Comparison of ENCODE assay signal across 23 cellular contexts in the genomic region with DNA sequence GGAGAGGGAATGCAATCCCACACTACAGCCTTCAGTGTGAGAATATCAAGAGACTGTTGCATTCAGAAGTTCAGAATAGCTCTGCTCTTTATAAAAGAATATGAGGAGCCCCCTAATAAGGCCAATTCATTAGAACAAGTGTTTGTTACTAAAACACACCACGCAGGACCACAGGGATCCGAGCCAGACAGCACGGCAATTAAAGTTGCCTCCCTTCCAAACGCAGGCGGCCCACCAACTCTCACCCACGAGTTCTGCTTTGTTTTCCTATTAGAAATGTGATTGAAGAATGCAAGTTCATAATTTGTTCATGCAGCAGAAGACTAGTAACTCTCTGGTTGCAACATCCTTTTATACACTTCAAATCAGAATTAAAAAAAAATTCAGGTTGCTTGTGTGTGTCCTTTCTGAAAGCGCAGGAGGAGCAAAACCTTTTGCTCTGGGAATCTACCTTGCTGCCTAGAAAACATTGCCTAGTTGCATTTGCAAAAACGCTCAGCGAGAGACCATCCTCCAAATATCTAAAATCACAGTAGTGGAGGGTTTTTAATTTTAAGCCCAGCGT.
DNase-seq lines count a peak whose midpoint lies in the region; FAIRE-seq and TF ChIP-seq lines count a peak whose summit lies in the region.
"Had no signal": no experiment of that assay in that cellular context is flagged by ENCODE, and none has a peak within 500 bp of the region (broad histone marks: within the 10 kb centered on the region; RNA-seq: fewer than 3 reads in every experiment).

No MANE protein-coding gene starts in this region.

- peaks cover 90% of the 10 kb centered on the region for H3K4me1 ChIP-seq in KMS-11 (ENCODE audit: low read depth, poor library complexity, severe bottlenecking)
- peaks cover 0 to 14% (median 8%) of the 10 kb centered on the region in 4 experiments; a peak in 5 of 7 replicates for H3K4me1 ChIP-seq in H1 (replicated peaks in 1 of 4; ENCODE audit: control insufficient read depth in 3 of 4, insufficient read depth in 4 of 4, low read length in 3 of 4)
- H3K4me1 ChIP-seq in tibial nerve = peaks cover 3 to 88% (median 31%) of the 10 kb centered on the region in 4 donors
- H3K4me1 ChIP-seq: adrenal gland had no signal

- H2BK20ac ChIP-seq in H1 (ENCODE audit: low read length) = no peak overlapping the region

- H3K4ac ChIP-seq in H1 (replicated peaks; ENCODE audit: insufficient read length, low read depth, low read length) = no peak overlapping the region

- H3K56ac ChIP-seq in H1 (replicated peaks; ENCODE audit: insufficient read length, low read depth, low read length) = no peak overlapping the region

- no peaks in the 10 kb centered on the region for H3K36me3 Mint-ChIP-seq in nephron progenitor cell (ENCODE audit: low read depth)
- H3K36me3 Mint-ChIP-seq: CD4-positive, CD25-positive, alpha-beta regulatory T cell; memory B cell had no signal

- H4K20me1 ChIP-seq in KMS-11 (ENCODE audit: insufficient read depth) (no peaks in the 10 kb centered on the region), H1 (replicated peaks in 1 of 2; ENCODE audit: control insufficient read depth in 1 of 2, insufficient read depth in 2 of 2, low read length in 2 of 2) (no peaks in the 10 kb centered on the region)

- no peak overlapping the region for H3K4me3 ChIP-seq in KMS-11 (IDR thresholded peaks at IDR 0.05; ENCODE audit: insufficient read depth, low read depth, low read length)
- peak overlapping the region in 2 of 4 experiments; percentile 17 to 41; a peak in 2 of 8 replicates for H3K4me3 ChIP-seq in H1 (ENCODE audit: extremely low read depth in 1 of 4, insufficient read depth in 2 of 4, low read depth in 3 of 4, low read length in 4 of 4)
- H3K4me3 ChIP-seq in tibial nerve = no peak overlapping the region
- H3K4me3 ChIP-seq: adrenal gland, GM23248 had no signal

- no peak for TF ChIP-seq EP300 in H1 (IDR thresholded peaks at IDR 0.05; ENCODE audit: borderline replicate concordance in 1 of 2, low read depth in 2 of 2, low read length in 2 of 2)
- peak in 1 of 2 donors; percentile 13 for TF ChIP-seq EP300 in tibial nerve (IDR thresholded peaks at IDR 0.05)

- no peak for FAIRE-seq in H1 (lab: Jason Lieb, UNC)
- FAIRE-seq: frontal cortex had no signal

- peak overlapping the region; percentile 97 for H3K27ac Mint-ChIP-seq in nephron progenitor cell
- H3K27ac Mint-ChIP-seq: activated CD4-positive, alpha-beta T cell treated with anti-CD3 and anti-CD28 coated beads, Interleukin-2, amount 10 ng/mL, durations not matched to agents 7 days and 5 days; CD4-positive, CD25-positive, alpha-beta regulatory T cell; dendritic cell treated with granulocyte-macrophage colony-stimulating factor and Interleukin-4, amounts not matched to agents 40 ng/mL and 50 ng/mL, for 4 days; memory B cell had no signal

- no peak overlapping the region for H3K14ac ChIP-seq in H1 (ENCODE audit: insufficient read length)

- peak overlapping the region; percentile 99 for H3K27ac ChIP-seq in KMS-11
- no peak overlapping the region for H3K27ac ChIP-seq in H1 (ENCODE audit: low read depth, low read length)
- H3K27ac ChIP-seq in tibial nerve = peak overlapping the region; percentile 76 to 97 (median 85)
- H3K27ac ChIP-seq: GM23248 had no signal

- H2AFZ ChIP-seq in KMS-11 (ENCODE audit: low read depth) (peak overlapping the region; percentile 55; the same call in 1 of the 2 replicates), H1 (ENCODE audit: low read length) (peak overlapping the region; percentile 85)
- H2AFZ ChIP-seq: GM23248 had no signal

- no peaks in the 10 kb centered on the region for H3K79me1 ChIP-seq in H1 (ENCODE audit: low read depth, low read length)

- H2BK120ac ChIP-seq in H1 (replicated peaks; ENCODE audit: low read depth, low read length) = no peak overlapping the region

- peak overlapping the region; percentile 9 for H4K5ac ChIP-seq in H1 (ENCODE audit: insufficient read length, low read depth, low read length)

- H4K8ac ChIP-seq in H1 (ENCODE audit: extremely low read depth, insufficient read depth, low read length) = 0 out of 2 replicates have a peak overlapping the region, but pooled peaks have one; percentile 0

- no peak for TF ChIP-seq CTCF in KMS-11 (conservative IDR thresholded peaks at IDR 0.05; ENCODE audit: low read depth, low read length)
- TF ChIP-seq CTCF in H1 (IDR thresholded peaks at IDR 0.05; ENCODE audit: control extremely low read depth in 1 of 3, insufficient read depth in 1 of 3, low read depth in 1 of 3, low read length in 3 of 3) = no peak
- TF ChIP-seq CTCF in nephron progenitor cell (IDR thresholded peaks at IDR 0.05) = no peak
- TF ChIP-seq CTCF in tibial nerve (IDR thresholded peaks at IDR 0.05) = no peak

- H4K91ac ChIP-seq in H1 (replicated peaks; ENCODE audit: insufficient read length, low read length) = no peak overlapping the region

- POLR2A ChIA-PET in H1 (lab: Charles Lee; ENCODE audit: partially characterized antibody) = no interaction called here

- CTCF ChIA-PET in H1 (lab: Charles Lee; ENCODE audit: partially characterized antibody) = interaction anchor here (0.6 to 3.9 kb wide), 10 partner anchors 11 to 614 kb away, joined by 3 to 29 read pairs (median 5); no protein-coding TSS in a partner anchor

- no peaks in the 10 kb centered on the region for H3K23me2 ChIP-seq in H1 (ENCODE audit: low read depth, low read length)

- H3K79me2 ChIP-seq in KMS-11 (ENCODE audit: insufficient read depth, low read depth) (no peaks in the 10 kb centered on the region), H1 (ENCODE audit: control insufficient read depth in 1 of 2, insufficient read depth in 2 of 2, low read length in 2 of 2) (no peaks in the 10 kb centered on the region)

- TF ChIP-seq RAD21 in H1 (IDR thresholded peaks at IDR 0.05 in 1 of 2, conservative IDR thresholded peaks at IDR 0.05 in 1 of 2; ENCODE audit: low read depth in 2 of 2, low read length in 2 of 2) = no peak

- DNase-seq in H1 (ENCODE audit: low read depth in 1 of 2, low spot score in 2 of 2) (no peak), nephron progenitor cell (no peak), tibial nerve (ENCODE audit: low spot score in 2 of 2) (no peak), RPMI8226 (no peak), epidermal melanocyte (ENCODE audit: insufficient read length, low spot score) (no peak)
- DNase-seq in activated CD8-positive, alpha-beta memory T cell treated with anti-CD3 and anti-CD28 coated beads for 24 hours = no peak
- DNase-seq: activated CD4-positive, alpha-beta T cell treated with anti-CD3 and anti-CD28 coated beads, Interleukin-2, amount 10 ng/mL, durations not matched to agents 7 days and 5 days; activated CD8-positive, alpha-beta memory T cell treated with anti-CD3 and anti-CD28 coated beads, Interleukin-2, amount 50 U/mL, for 4 hours; activated gamma-delta T cell; adrenal gland; CD4-positive, CD25-positive, alpha-beta regulatory T cell; GM23248; hypothalamus; Karpas-422; NCI-H1048; NCI-H1930; NCI-H226; NCI-H774; stimulated activated CD4-positive, alpha-beta T cell treated with anti-CD3 and anti-CD28 coated beads, Interleukin-4, amount 100 ng/mL, for 4 hours had no signal

- no peaks in the 10 kb centered on the region for H3K9me3 Mint-ChIP-seq in nephron progenitor cell
- H3K9me3 Mint-ChIP-seq: activated CD4-positive, alpha-beta T cell treated with anti-CD3 and anti-CD28 coated beads, Interleukin-2, amount 10 ng/mL, durations not matched to agents 7 days and 5 days; CD4-positive, CD25-positive, alpha-beta regulatory T cell; dendritic cell treated with granulocyte-macrophage colony-stimulating factor and Interleukin-4, amounts not matched to agents 40 ng/mL and 50 ng/mL, for 4 days; memory B cell had no signal

- H2BK12ac ChIP-seq in H1 (ENCODE audit: low read depth, low read length) = no peak overlapping the region

- peak overlapping the region; percentile 99 for H3K4me2 ChIP-seq in KMS-11
- peak overlapping the region; percentile 56 to 81; a peak in 3 of 4 replicates for H3K4me2 ChIP-seq in H1 (ENCODE audit: insufficient read depth in 1 of 2, low read depth in 2 of 2, low read length in 2 of 2)

- 41% methylated on average over 10 of the region's 10 CpGs; no CpG with 5 or more reads in 1 of the 2 experiments for whole genome bisulfite sequencing in H1 (ENCODE audit: extremely low coverage in 1 of 2, insufficient coverage in 1 of 2, insufficient read length in 1 of 2, insufficient replicate concordance in 2 of 2, low coverage in 1 of 2, low lambda C conversion rate in 2 of 2, missing lambda C conversion rate in 1 of 2), 2 experiments
- 9 to 21% methylated on average over 10 of the region's 10 CpGs for WGBS in tibial nerve, 2 donors

- H3K9me3 ChIP-seq in H1 (ENCODE audit: insufficient read depth in 2 of 2, low read depth in 1 of 2, low read length in 1 of 2) (no peaks in the 10 kb centered on the region), tibial nerve (no peaks in the 10 kb centered on the region)
- H3K9me3 ChIP-seq: adrenal gland had no signal

- H2BK15ac ChIP-seq in H1 (ENCODE audit: low read length) = no peak overlapping the region

- H3K9ac ChIP-seq in KMS-11 (peak overlapping the region; percentile 85), H1 (replicated peaks in 1 of 4; ENCODE audit: extremely low read depth in 1 of 4, low read depth in 3 of 4, low read length in 3 of 4) (no peak overlapping the region)
- H3K9ac ChIP-seq: GM23248 had no signal

- TF ChIP-seq POLR2A in H1 (IDR thresholded peaks at IDR 0.05; ENCODE audit: control extremely low read depth in 1 of 2, low read depth in 2 of 2, low read length in 2 of 2) (no peak), tibial nerve (IDR thresholded peaks at IDR 0.05) (peak in 1 of 2 donors; percentile 2)

- no peak overlapping the region for H3K23ac ChIP-seq in H1 (ENCODE audit: insufficient read length)

- H3K4me3 Mint-ChIP-seq in nephron progenitor cell = peak overlapping the region; percentile 53
- H3K4me3 Mint-ChIP-seq: activated CD4-positive, alpha-beta T cell treated with anti-CD3 and anti-CD28 coated beads, Interleukin-2, amount 10 ng/mL, durations not matched to agents 7 days and 5 days; CD4-positive, CD25-positive, alpha-beta regulatory T cell; dendritic cell treated with granulocyte-macrophage colony-stimulating factor and Interleukin-4, amounts not matched to agents 40 ng/mL and 50 ng/mL, for 4 days; memory B cell had no signal

- H3K4me1 Mint-ChIP-seq in nephron progenitor cell = peaks cover 97% of the 10 kb centered on the region
- H3K4me1 Mint-ChIP-seq: memory B cell had no signal

- no peaks in the 10 kb centered on the region for H3K27me3 Mint-ChIP-seq in nephron progenitor cell (ENCODE audit: low read depth, poor library complexity)
- H3K27me3 Mint-ChIP-seq: CD4-positive, CD25-positive, alpha-beta regulatory T cell had no signal

- no peak overlapping the region; the same call in 1 of the 2 replicates for H3K18ac ChIP-seq in H1 (ENCODE audit: extremely low read depth, low read length)

- no peaks in the 10 kb centered on the region for H3K36me3 ChIP-seq in KMS-11 (ENCODE audit: insufficient read depth)
- no peaks in the 10 kb centered on the region for H3K36me3 ChIP-seq in H1 (ENCODE audit: control insufficient read depth in 2 of 4, insufficient read depth in 4 of 4, low read length in 3 of 4)
- H3K36me3 ChIP-seq in tibial nerve = no peaks in the 10 kb centered on the region
- H3K36me3 ChIP-seq: adrenal gland had no signal

- H2AK5ac ChIP-seq in H1 (ENCODE audit: low read depth, low read length) = no peak overlapping the region

- no peak overlapping the region for H2BK5ac ChIP-seq in H1 (ENCODE audit: low read depth, low read length)

- H3K27me3 ChIP-seq in KMS-11 (ENCODE audit: insufficient read depth, low read depth) (no peaks in the 10 kb centered on the region), H1 (replicated peaks in 1 of 4; ENCODE audit: control insufficient read depth in 3 of 4, extremely low read depth in 1 of 4, insufficient read depth in 3 of 4, low read length in 3 of 4) (peaks cover 0 to 1% (median 0%) of the 10 kb centered on the region in 4 experiments; a peak in 1 of 7 replicates), tibial nerve (no peaks in the 10 kb centered on the region)
